In the genomic region with DNA sequence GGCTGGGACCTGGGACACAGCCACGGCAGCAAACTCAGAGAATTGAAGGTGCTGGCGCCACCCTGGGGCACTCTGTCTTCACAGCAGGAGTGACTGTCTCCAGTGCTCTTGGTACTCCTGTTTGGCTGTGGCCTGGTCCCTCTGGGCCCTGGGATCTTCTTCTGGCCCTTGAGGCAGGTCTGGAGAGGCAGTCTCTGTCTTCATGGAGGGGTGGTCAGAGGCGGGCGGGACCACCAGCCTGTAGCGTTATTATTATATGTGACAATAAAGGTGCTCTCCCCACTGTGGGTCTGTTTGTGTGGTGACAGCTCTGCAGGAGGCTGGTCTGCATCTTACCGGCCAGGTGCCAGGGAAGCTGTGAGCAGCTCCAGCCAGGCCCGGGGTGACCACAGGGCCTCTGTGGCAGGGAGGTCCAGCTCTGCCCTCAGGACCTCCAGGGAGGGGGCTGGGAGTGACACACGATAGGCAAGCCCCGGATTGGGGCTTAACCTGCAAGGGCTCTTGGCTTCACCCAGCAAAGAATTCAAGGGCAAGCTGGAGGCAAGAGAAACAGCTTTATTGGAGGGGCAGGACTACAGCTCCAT, we compare ENCODE assay signal across 17 cellular contexts.
A peak's percentile ranks its signal among the peaks of the same experiment; 100 is the strongest.
DNase-seq lines count a peak whose midpoint lies in the region; ATAC-seq and TF ChIP-seq lines count a peak whose summit lies in the region.
"Had no signal": no experiment of that assay in that cellular context is flagged by ENCODE, and none has a peak within 500 bp of the region (broad histone marks: within the 10 kb centered on the region; RNA-seq: fewer than 3 reads in every experiment).

No MANE protein-coding gene starts in this region.

- no peaks in the 10 kb centered on the region for H3K4me1 ChIP-seq in A673 (ENCODE audit: insufficient read depth, low read length, poor library complexity, severe bottlenecking)
- no peaks in the 10 kb centered on the region for H3K4me1 ChIP-seq in H9 (ENCODE audit: insufficient read depth, low read length)
- H3K4me1 ChIP-seq: psoas muscle, vagina had no signal

- H3K36me3 Mint-ChIP-seq in H9 (ENCODE audit: insufficient read depth in 1 of 3, low read depth in 3 of 3) = peaks cover 0 to 8% (median 0%) of the 10 kb centered on the region in 3 experiments; a peak in 2 of 7 replicates
- H3K36me3 Mint-ChIP-seq: stimulated activated naive B cell treated with anti-CD40 and anti-IgM and Interleukin-4, amounts not matched to agents 10 μg/mL and 1 μg/mL and 100 μg/mL, for 72 hours had no signal

- H4K8ac ChIP-seq in H9 (replicated peaks; ENCODE audit: insufficient read length, low read depth, low read length) = no peak overlapping the region

- no peak overlapping the region for H2BK120ac ChIP-seq in H9 (ENCODE audit: low read depth, low read length, poor library complexity, severe bottlenecking)

- no TSS peak for BruUV-seq in A673 (replicated peaks; lab: Mats Ljungman, UMichigan)

- no peak overlapping the region for H2BK15ac ChIP-seq in H9 (ENCODE audit: low read depth, low read length)

- H3K27ac Mint-ChIP-seq in H9 = no peak overlapping the region
- H3K27ac Mint-ChIP-seq: B cell; stimulated activated naive B cell treated with anti-CD40 and anti-IgM and Interleukin-4, amounts not matched to agents 10 μg/mL and 1 μg/mL and 100 μg/mL, for 72 hours had no signal

- H2AFZ ChIP-seq in H9 (ENCODE audit: low read length) = no peak overlapping the region

- POLR2A ChIA-PET in A673 (lab: Charles Lee; ENCODE audit: low non-redundant PET) = no interaction called here

- no peak overlapping the region for H3K4me2 ChIP-seq in H9 (ENCODE audit: insufficient read depth, insufficient read length, low read length)

- H3K9me3 ChIP-seq in A673 (ENCODE audit: low read depth, low read length, poor library complexity, severe bottlenecking) (no peaks in the 10 kb centered on the region), H9 (ENCODE audit: control insufficient read depth, low read depth, low read length) (no peaks in the 10 kb centered on the region)
- H3K9me3 ChIP-seq: psoas muscle, vagina had no signal

- no peak overlapping the region for H3T11ph ChIP-seq in H9 (ENCODE audit: low read length)

- no peaks in the 10 kb centered on the region for H4K20me1 ChIP-seq in H9 (ENCODE audit: control insufficient read depth, insufficient read depth, insufficient read length)

- H3K27me3 ChIP-seq in A673 (replicated peaks; ENCODE audit: insufficient read depth, low read depth, low read length, poor library complexity) = no peaks in the 10 kb centered on the region
- H3K27me3 ChIP-seq in H9 (ENCODE audit: insufficient read depth, low read length) = no peaks in the 10 kb centered on the region
- H3K27me3 ChIP-seq: vagina had no signal

- no peak overlapping the region for H2AK5ac ChIP-seq in H9 (ENCODE audit: insufficient read length, low read length)

- WGBS in H9 (ENCODE audit: extremely low coverage, insufficient read length, low lambda C conversion rate) = no CpG with 5 or more reads among the region's 9 CpGs

- H4K91ac ChIP-seq in H9 (ENCODE audit: insufficient read length, low read depth, low read length) = no peak overlapping the region

- TF ChIP-seq CTCF in A673 (conservative IDR thresholded peaks at IDR 0.05; ENCODE audit: low read depth, low read length) = peak; percentile 31; the same call in 1 of the 2 replicates
- peak; percentile 28; the same call in 2 of the 3 replicates for TF ChIP-seq CTCF in H9 (conservative IDR thresholded peaks at IDR 0.05)

- peaks cover 2 to 14% of the 10 kb centered on the region in 2 experiments; a peak in 2 of 4 replicates for H3K4me1 Mint-ChIP-seq in H9
- H3K4me1 Mint-ChIP-seq: B cell had no signal

- no peaks in the 10 kb centered on the region for H3K79me1 ChIP-seq in H9 (ENCODE audit: insufficient read depth, low read depth, low read length, poor library complexity, severe bottlenecking)

- no peaks in the 10 kb centered on the region; the same call in 1 of the 2 replicates for H3K27me3 Mint-ChIP-seq in H9 (ENCODE audit: low read depth)

- no peak overlapping the region for H2BK20ac ChIP-seq in H9 (ENCODE audit: low read depth, low read length, poor library complexity, severe bottlenecking)

- no peak overlapping the region for H3K23ac ChIP-seq in H9 (ENCODE audit: insufficient read length, low read depth, low read length)

- H3K27ac ChIP-seq in A673 (ENCODE audit: low read depth, low read length, poor library complexity, severe bottlenecking) = no peak overlapping the region
- no peak overlapping the region for H3K27ac ChIP-seq in H9 (ENCODE audit: insufficient read length, low read depth, low read length)
- H3K27ac ChIP-seq: psoas muscle, vagina had no signal

- CTCF ChIA-PET in A673 (lab: Charles Lee) = interaction anchor here (0.6 kb wide), 1 partner anchor 29 kb away, joined by 3 read pairs; no protein-coding TSS in a partner anchor

- H3K4me3 ChIP-seq in A673 (ENCODE audit: low read depth, low read length, poor library complexity, severe bottlenecking) = no peak overlapping the region
- H3K4me3 ChIP-seq: psoas muscle, vagina had no signal

- no peak overlapping the region for H4K5ac ChIP-seq in H9 (ENCODE audit: insufficient read length, low read depth, low read length)

- DNase-seq in A673 (ENCODE audit: low spot score) = no peak
- DNase-seq in H9 = peak; percentile 30
- peak; percentile 15 for DNase-seq in iPS-NIHi7 (ENCODE audit: extremely low spot score)
- no peak for DNase-seq in HK-2 (ENCODE audit: unreplicated experiment)
- DNase-seq in effector CD8-positive, alpha-beta T cell (lab: John Stamatoyannopoulos, UW) = no peak
- DNase-seq in COLO829 (ENCODE audit: low spot score) = no peak
- DNase-seq: activated naive CD4-positive, alpha-beta T cell treated with Interleukin-2 at 50 U/mL for 16 hours; HCEC 1CT; kidney glomerular epithelial cell; NCI-H1105 treated with DMSO at 0.1 percent for 48 hours; SHP77; stimulated activated naive B cell treated with anti-CD40 and anti-IgM and Interleukin-4, amounts not matched to agents 10 μg/mL and 1 μg/mL and 100 μg/mL, for 72 hours had no signal

- H3K9me3 Mint-ChIP-seq in H9 = no peaks in the 10 kb centered on the region; a peak in 2 of 5 replicates

- peak; percentile 65 for ATAC-seq in SK-N-SH treated with all-trans-retinoic acid at 6 μM for 48 hours
- no peak for ATAC-seq in HG03135 (IDR thresholded peaks at IDR 0.05; ENCODE audit: unreplicated experiment)
- ATAC-seq: psoas muscle had no signal

- H3K18ac ChIP-seq in H9 (ENCODE audit: insufficient read length, low read depth, low read length) = no peak overlapping the region

- H3K14ac ChIP-seq in H9 (ENCODE audit: insufficient read depth, low read length) = no peak overlapping the region

- no peaks in the 10 kb centered on the region for H3K79me2 ChIP-seq in H9 (ENCODE audit: insufficient read depth, low read length)

- H3K4me3 Mint-ChIP-seq in H9 = no peak overlapping the region
- H3K4me3 Mint-ChIP-seq: B cell; stimulated activated naive B cell treated with anti-CD40 and anti-IgM and Interleukin-4, amounts not matched to agents 10 μg/mL and 1 μg/mL and 100 μg/mL, for 72 hours had no signal

- H2BK5ac ChIP-seq in H9 (ENCODE audit: insufficient read length, low read length) = no peak overlapping the region

- H3K23me2 ChIP-seq in H9 (ENCODE audit: insufficient read length, low read depth, low read length, poor library complexity, severe bottlenecking) = no peaks in the 10 kb centered on the region

- no peak overlapping the region for H2BK12ac ChIP-seq in H9 (ENCODE audit: insufficient read length, low read depth, low read length)

- intact Hi-C loops in A673 (cut with micrococcal nuclease; ENCODE audit: unreplicated experiment) = no loop called here

- H3K4ac ChIP-seq in H9 (ENCODE audit: low read depth, low read length) = no peak overlapping the region

- no peak overlapping the region for H3K9ac ChIP-seq in H9 (ENCODE audit: extremely low read depth, insufficient read length, low read length)

- no peak overlapping the region for H3K56ac ChIP-seq in H9 (ENCODE audit: insufficient read length, low read depth, low read length)

- no peaks in the 10 kb centered on the region for H3K36me3 ChIP-seq in A673 (ENCODE audit: insufficient read depth, low read length, poor library complexity, severe bottlenecking)
- H3K36me3 ChIP-seq: vagina had no signal

TF ChIP-seq in SK-N-SH treated with all-trans-retinoic acid at 6 μM for 48 hours, 23 proteins besides CTCF, POLR2A, EP300 and RAD21 (continues in another document):
- no peak for TF ChIP-seq PATZ1 (CRISPR knock-in tag; IDR thresholded peaks at IDR 0.05; ENCODE audit: borderline replicate concordance)
- no peak for TF ChIP-seq ISL1 (CRISPR knock-in tag; IDR thresholded peaks at IDR 0.05)
- TF ChIP-seq ZFP3 (CRISPR knock-in tag; IDR thresholded peaks at IDR 0.05) = no peak
- TF ChIP-seq, protein P1, sequence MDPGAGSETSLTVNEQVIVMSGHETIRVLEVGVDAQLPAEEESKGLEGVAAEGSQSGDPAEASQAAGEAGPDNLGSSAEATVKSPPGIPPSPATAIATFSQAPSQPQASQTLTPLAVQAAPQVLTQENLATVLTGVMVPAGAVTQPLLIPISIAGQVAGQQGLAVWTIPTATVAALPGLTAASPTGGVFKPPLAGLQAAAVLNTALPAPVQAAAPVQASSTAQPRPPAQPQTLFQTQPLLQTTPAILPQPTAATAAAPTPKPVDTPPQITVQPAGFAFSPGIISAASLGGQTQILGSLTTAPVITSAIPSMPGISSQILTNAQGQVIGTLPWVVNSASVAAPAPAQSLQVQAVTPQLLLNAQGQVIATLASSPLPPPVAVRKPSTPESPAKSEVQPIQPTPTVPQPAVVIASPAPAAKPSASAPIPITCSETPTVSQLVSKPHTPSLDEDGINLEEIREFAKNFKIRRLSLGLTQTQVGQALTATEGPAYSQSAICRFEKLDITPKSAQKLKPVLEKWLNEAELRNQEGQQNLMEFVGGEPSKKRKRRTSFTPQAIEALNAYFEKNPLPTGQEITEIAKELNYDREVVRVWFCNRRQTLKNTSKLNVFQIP (CRISPR knock-in tag; IDR thresholded peaks at IDR 0.05; ENCODE audit: borderline replicate concordance, low read depth) = no peak

Comparison
In these comparisons a context has a peak if more than half of its experiments do, and no peak if none do; other contexts are left out.
1. DNase-seq: peak in H9 (single experiment) and iPS-NIHi7 (single experiment); none in A673 (single experiment), HK-2 (single experiment), effector CD8-positive, alpha-beta T cell (single experiment) and COLO829 (single experiment).